ENCODE assay signal across 9 cellular contexts in genomic region chr1:209648931-209649776, GRCh38. TPM values are rescaled to one million over a fixed set of nuclear protein-coding genes. Genes with fewer than 3 reads are reported as not detected.
DNase-seq lines count a peak whose midpoint lies in the region; ATAC-seq and TF ChIP-seq lines count a peak whose summit lies in the region.
"Had no signal": no experiment of that assay in that cellular context is flagged by ENCODE, and none has a peak within 500 bp of the region (broad histone marks: within the 10 kb centered on the region; RNA-seq: fewer than 3 reads in every experiment).

No MANE protein-coding gene starts in this region.

- no peak for DNase-seq in activated CD4-positive, alpha-beta T cell treated with anti-CD3 and anti-CD28 coated beads, Interleukin-2, amount 10 ng/mL, durations not matched to agents 24 days and 14 days
- DNase-seq in activated CD4-positive, alpha-beta T cell treated with anti-CD3 and anti-CD28 coated beads, Interleukin-2, amount 50 U/mL, for 1 hour: no peak
- DNase-seq in UCSD-AML1 (lab: John Stamatoyannopoulos, UW; ENCODE audit: unreplicated experiment): peak; percentile 32
- DNase-seq in hepatic stellate cell (ENCODE audit: low spot score): peak; percentile 66
- DNase-seq in tibial nerve (ENCODE audit: low spot score in 2 of 2): peak in 1 of 2 donors; percentile 36
- DNase-seq in CD4-positive, alpha-beta memory T cell: no peak
- DNase-seq: SHP77 had no signal

- no peaks in the 10 kb centered on the region for H3K9me3 ChIP-seq in tibial nerve
- no peaks in the 10 kb centered on the region for H3K9me3 ChIP-seq in CD4-positive, alpha-beta memory T cell (ENCODE audit: control insufficient read depth in 1 of 2, low read length in 2 of 2)

- peaks cover 69% of the 10 kb centered on the region for H3K4me1 Mint-ChIP-seq in activated CD4-positive, alpha-beta T cell treated with anti-CD3 and anti-CD28 coated beads, Interleukin-2, amount 10 ng/mL, durations not matched to agents 24 days and 14 days
- H3K4me1 Mint-ChIP-seq in CD4-positive, alpha-beta memory T cell: peaks cover 21 to 42% (median 28%) of the 10 kb centered on the region in 4 donors

- intact Hi-C loops in activated CD4-positive, alpha-beta T cell treated with anti-CD3 and anti-CD28 coated beads, Interleukin-2, amount 10 ng/mL, durations not matched to agents 24 days and 14 days (cut with micrococcal nuclease): loop anchor here (1.0 kb wide), 1 partner anchor 24 kb away; no protein-coding TSS in a partner anchor
- intact Hi-C loops in CD4-positive, alpha-beta memory T cell (cut with micrococcal nuclease): no loop called here

- H3K4me3 ChIP-seq in tibial nerve: no peak overlapping the region
- H3K4me3 ChIP-seq in CD4-positive, alpha-beta memory T cell (ENCODE audit: low read length in 2 of 2): no peak overlapping the region

- peak overlapping the region; percentile 60 for H3K27ac Mint-ChIP-seq in activated CD4-positive, alpha-beta T cell treated with anti-CD3 and anti-CD28 coated beads, Interleukin-2, amount 10 ng/mL, durations not matched to agents 24 days and 14 days
- peak overlapping the region in 2 of 7 donors; percentile 8 to 61 for H3K27ac Mint-ChIP-seq in CD4-positive, alpha-beta memory T cell

- H3K4me3 Mint-ChIP-seq in activated CD4-positive, alpha-beta T cell treated with anti-CD3 and anti-CD28 coated beads, Interleukin-2, amount 10 ng/mL, durations not matched to agents 24 days and 14 days: peak overlapping the region; percentile 19
- no peak overlapping the region for H3K4me3 Mint-ChIP-seq in CD4-positive, alpha-beta memory T cell

- no peaks in the 10 kb centered on the region for H3K27me3 Mint-ChIP-seq in activated CD4-positive, alpha-beta T cell treated with anti-CD3 and anti-CD28 coated beads, Interleukin-2, amount 10 ng/mL, durations not matched to agents 24 days and 14 days
- no peaks in the 10 kb centered on the region for H3K27me3 Mint-ChIP-seq in CD4-positive, alpha-beta memory T cell

- 45 to 50% methylated on average over 6 of the region's 6 CpGs for WGBS in tibial nerve, 2 donors

- H3K36me3 Mint-ChIP-seq in activated CD4-positive, alpha-beta T cell treated with anti-CD3 and anti-CD28 coated beads, Interleukin-2, amount 10 ng/mL, durations not matched to agents 24 days and 14 days (ENCODE audit: low read depth): peaks cover 6% of the 10 kb centered on the region
- no peaks in the 10 kb centered on the region for H3K36me3 Mint-ChIP-seq in CD4-positive, alpha-beta memory T cell

- TF ChIP-seq POLR2A in tibial nerve (IDR thresholded peaks at IDR 0.05): no peak

- H3K27me3 ChIP-seq in tibial nerve: no peaks in the 10 kb centered on the region
- H3K27me3 ChIP-seq in CD4-positive, alpha-beta memory T cell (ENCODE audit: insufficient read depth, low read length): no peaks in the 10 kb centered on the region

- POLR2A ChIA-PET in CD4-positive, alpha-beta memory T cell (lab: Charles Lee; ENCODE audit: partially characterized antibody): interaction anchor here (1.4 kb wide), 1 partner anchor 26 kb away, joined by 3 read pairs; the partner anchor contains the start of gene G0S2

- ATAC-seq in GM19351 (IDR thresholded peaks at IDR 0.05; ENCODE audit: unreplicated experiment) (no peak), HG03196 (IDR thresholded peaks at IDR 0.05; ENCODE audit: unreplicated experiment) (no peak)

- CTCF ChIA-PET in CD4-positive, alpha-beta memory T cell (lab: Charles Lee; ENCODE audit: partially characterized antibody): interaction anchor here (1.1 to 2.3 kb wide), 3 partner anchors 72 to 84 kb away, joined by 3 to 7 read pairs (median 4); no protein-coding TSS in a partner anchor

- peaks cover 0 to 59% (median 32%) of the 10 kb centered on the region in 4 donors for H3K4me1 ChIP-seq in tibial nerve
- H3K4me1 ChIP-seq in CD4-positive, alpha-beta memory T cell (ENCODE audit: insufficient read depth, low read length): peaks cover 26% of the 10 kb centered on the region

- no peaks in the 10 kb centered on the region for H3K36me3 ChIP-seq in tibial nerve
- H3K36me3 ChIP-seq in CD4-positive, alpha-beta memory T cell (ENCODE audit: insufficient read depth, low read length): no peaks in the 10 kb centered on the region

- no peaks in the 10 kb centered on the region for H3K9me3 Mint-ChIP-seq in activated CD4-positive, alpha-beta T cell treated with anti-CD3 and anti-CD28 coated beads, Interleukin-2, amount 10 ng/mL, durations not matched to agents 24 days and 14 days
- H3K9me3 Mint-ChIP-seq in CD4-positive, alpha-beta memory T cell: no peaks in the 10 kb centered on the region

- peak overlapping the region in 3 of 4 donors; percentile 21 to 56 (median 46) for H3K27ac ChIP-seq in tibial nerve
- H3K27ac ChIP-seq in CD4-positive, alpha-beta memory T cell (ENCODE audit: low read depth, low read length): no peak overlapping the region

- TF ChIP-seq EP300 in tibial nerve (IDR thresholded peaks at IDR 0.05): peak in 1 of 2 donors; percentile 14

- TF ChIP-seq CTCF in tibial nerve (IDR thresholded peaks at IDR 0.05): no peak

RNA-seq across cellular contexts. Expression of gene LAMB3, which starts 3.1 kb away (rescaled TPM):
- 20.3 and 21.0 TPM in 2 replicates for total RNA-seq in activated CD4-positive, alpha-beta T cell treated with anti-CD3 and anti-CD28 coated beads, Interleukin-2, amount 10 ng/mL, durations not matched to agents 24 days and 14 days
- 10 to 100 TPM in 1 of 4 donors, 1 to 10 TPM in 3; 2.5 to 22.8 (median 4.2) TPM for total RNA-seq in tibial nerve
- under 1 TPM; 0.38 to 0.69 TPM for total RNA-seq in CD4-positive, alpha-beta memory T cell
- under 1 TPM in 1 of 2 donors, not detected in 1; 0.18 TPM for polyA plus RNA-seq in CD4-positive, alpha-beta memory T cell

RNA-seq across cellular contexts. Expression of gene G0S2, which starts 26.1 kb away (rescaled TPM):
- total RNA-seq in activated CD4-positive, alpha-beta T cell treated with anti-CD3 and anti-CD28 coated beads, Interleukin-2, amount 10 ng/mL, durations not matched to agents 24 days and 14 days: 449 and 477 TPM in 2 replicates
- 1,000 to 10,000 TPM in 1 of 4 donors, 100 to 1,000 TPM in 2, 10 to 100 TPM in 1; 60.8 to 1,224 (median 333) TPM for total RNA-seq in tibial nerve
- 1 to 10 TPM in 1 of 2 experiments, not detected in 1; 1.2 TPM for total RNA-seq in CD4-positive, alpha-beta memory T cell
- polyA plus RNA-seq in CD4-positive, alpha-beta memory T cell: 1 to 10 TPM in 1 of 2 donors, under 1 TPM in 1; 0.58 to 2.0 TPM

RNA-seq across cellular contexts. Expression of gene HSD11B1, which starts 55.5 kb away (rescaled TPM):
- 15.1 TPM in 2 replicates for total RNA-seq in activated CD4-positive, alpha-beta T cell treated with anti-CD3 and anti-CD28 coated beads, Interleukin-2, amount 10 ng/mL, durations not matched to agents 24 days and 14 days
- 10 to 100 TPM in 3 of 4 donors, 1 to 10 TPM in 1; 7.1 to 92.2 (median 19.7) TPM for total RNA-seq in tibial nerve
- total RNA-seq in CD4-positive, alpha-beta memory T cell: under 1 TPM in 1 of 2 experiments, not detected in 1; 0.49 TPM
- polyA plus RNA-seq in CD4-positive, alpha-beta memory T cell: 1 to 10 TPM; 5.6 to 7.3 TPM

Comparison
In these comparisons a context has a peak if more than half of its experiments do, and no peak if none do; other contexts are left out.
1. DNase-seq: peak in UCSD-AML1 (single experiment) and hepatic stellate cell (single experiment); none in activated CD4-positive, alpha-beta T cell treated with anti-CD3 and anti-CD28 coated beads, Interleukin-2, amount 10 ng/mL, durations not matched to agents 24 days and 14 days (single experiment), activated CD4-positive, alpha-beta T cell treated with anti-CD3 and anti-CD28 coated beads, Interleukin-2, amount 50 U/mL, for 1 hour (single experiment) and CD4-positive, alpha-beta memory T cell (0 of 5).
2. RNA of gene G0S2, which starts 26.1 kb away (total RNA-seq): 449 to 477 TPM in activated CD4-positive, alpha-beta T cell treated with anti-CD3 and anti-CD28 coated beads, Interleukin-2, amount 10 ng/mL, durations not matched to agents 24 days and 14 days and 60.8 to 1,224 TPM in tibial nerve; 1.2 TPM in CD4-positive, alpha-beta memory T cell; every median in the first group is over 10 times any median in the second.
3. RNA of gene HSD11B1, which starts 55.5 kb away (total RNA-seq): 7.1 to 92.2 TPM in tibial nerve and 15.1 TPM in activated CD4-positive, alpha-beta T cell treated with anti-CD3 and anti-CD28 coated beads, Interleukin-2, amount 10 ng/mL, durations not matched to agents 24 days and 14 days; 0.49 TPM in CD4-positive, alpha-beta memory T cell; every median in the first group is over 4 times any median in the second.